23 cellular contexts compared by ENCODE assay signal in genomic region chr10:59000162-59000825, GRCh38.
DNase-seq lines count a peak whose midpoint lies in the region; ATAC-seq and TF ChIP-seq lines count a peak whose summit lies in the region.
"Had no signal": no experiment of that assay in that cellular context is flagged by ENCODE, and none has a peak within 500 bp of the region (broad histone marks: within the 10 kb centered on the region; RNA-seq: fewer than 3 reads in every experiment).

No MANE protein-coding gene starts in this region.

- no peak overlapping the region for H2BK15ac ChIP-seq in H9 (ENCODE audit: low read depth, low read length)

- H3K4me3 Mint-ChIP-seq in H9, result no peak overlapping the region
- H3K4me3 Mint-ChIP-seq: activated naive CD8-positive, alpha-beta T cell treated with anti-CD3 and anti-CD28 coated beads, Interleukin-2, amount 50 U/mL, for 24 hours; activated T-cell treated with anti-CD3 and anti-CD28 coated beads, Interleukin-2, amount 50 U/mL, for 24 hours; naive B cell had no signal

- H3K4me3 ChIP-seq in gastroesophageal sphincter, result no peak overlapping the region
- peak overlapping the region in 2 of 3 donors; percentile 45 to 49 for H3K4me3 ChIP-seq in right lobe of liver
- H3K4me3 ChIP-seq in trophoblast cell (ENCODE audit: low read depth, low read length), result no peak overlapping the region
- H3K4me3 ChIP-seq: SJSA1, stomach had no signal

- intact Hi-C loops in right lobe of liver (cut with DNase I), result no loop called here

- no peak overlapping the region for H2AK5ac ChIP-seq in H9 (ENCODE audit: insufficient read length, low read length)
- no peak overlapping the region for H2AK5ac ChIP-seq in trophoblast cell (ENCODE audit: low read length)

- H3K23me2 ChIP-seq in H9 (ENCODE audit: insufficient read length, low read depth, low read length, poor library complexity, severe bottlenecking), result no peaks in the 10 kb centered on the region

- H3K79me1 ChIP-seq in H9 (ENCODE audit: insufficient read depth, low read depth, low read length, poor library complexity, severe bottlenecking) (no peaks in the 10 kb centered on the region), trophoblast cell (ENCODE audit: low read length) (no peaks in the 10 kb centered on the region)

- H3K27ac ChIP-seq in H9 (ENCODE audit: insufficient read length, low read depth, low read length) (no peak overlapping the region), gastroesophageal sphincter (peak overlapping the region in 3 of 4 donors; percentile 64 to 80 (median 75)), right lobe of liver (peak overlapping the region; percentile 45 to 95 (median 95)), temporal lobe (ENCODE audit: low read depth, low read length) (peak overlapping the region; percentile 99), trophoblast cell (ENCODE audit: low read depth, low read length) (no peak overlapping the region)
- H3K27ac ChIP-seq: SJSA1 had no signal

- no peak overlapping the region for H2AFZ ChIP-seq in H9 (ENCODE audit: low read length)
- H2AFZ ChIP-seq in trophoblast cell (ENCODE audit: insufficient read depth, low read length, poor library complexity), result no peak overlapping the region

- TF ChIP-seq CTCF in H9 (conservative IDR thresholded peaks at IDR 0.05) (no peak), gastroesophageal sphincter (IDR thresholded peaks at IDR 0.05) (no peak), right lobe of liver (IDR thresholded peaks at IDR 0.05) (no peak), GM13976 (IDR thresholded peaks at IDR 0.05; ENCODE audit: borderline replicate concordance, control extremely low read depth, extremely low read depth, insufficient read depth, missing control alignments) (no peak)

- peak overlapping the region; percentile 14 for H4K5ac ChIP-seq in H9 (ENCODE audit: insufficient read length, low read depth, low read length)

- H3K4me2 ChIP-seq in H9 (ENCODE audit: insufficient read depth, insufficient read length, low read length), result no peak overlapping the region
- no peak overlapping the region for H3K4me2 ChIP-seq in trophoblast cell (ENCODE audit: low read length)

- no peak for TF ChIP-seq EP300 in gastroesophageal sphincter (IDR thresholded peaks at IDR 0.05)

- H3K14ac ChIP-seq in H9 (ENCODE audit: insufficient read depth, low read length) (no peak overlapping the region; the same call in 1 of the 2 replicates), trophoblast cell (ENCODE audit: low read length) (no peak overlapping the region)

- H2BK5ac ChIP-seq in H9 (ENCODE audit: insufficient read length, low read length) (no peak overlapping the region), trophoblast cell (ENCODE audit: low read depth, low read length, poor library complexity) (no peak overlapping the region)

- no CpG with 5 or more reads among the region's 1 CpG for WGBS in H9 (ENCODE audit: extremely low coverage, insufficient read length, low lambda C conversion rate)
- no CpG with 5 or more reads among the region's 1 CpG for WGBS in gastroesophageal sphincter (ENCODE audit: low coverage in 1 of 2), 2 donors
- WGBS in right lobe of liver (ENCODE audit: insufficient coverage, low coverage, low lambda C conversion rate, missing lambda C conversion rate), result no CpG with 5 or more reads among the region's 1 CpG
- no CpG with 5 or more reads among the region's 1 CpG for WGBS in trophoblast cell (ENCODE audit: extremely low coverage, insufficient coverage, insufficient read length)

- no peak overlapping the region for H3K56ac ChIP-seq in H9 (ENCODE audit: insufficient read length, low read depth, low read length)

- H3K79me2 ChIP-seq in H9 (ENCODE audit: insufficient read depth, low read length), result no peaks in the 10 kb centered on the region
- no peaks in the 10 kb centered on the region for H3K79me2 ChIP-seq in trophoblast cell (ENCODE audit: control insufficient read depth, insufficient read depth, low read length, poor library complexity)

- H3T11ph ChIP-seq in H9 (ENCODE audit: low read length), result no peak overlapping the region

- no peak overlapping the region for H4K12ac ChIP-seq in trophoblast cell (ENCODE audit: low read depth, low read length)

- no peak overlapping the region for H3K9ac ChIP-seq in H9 (ENCODE audit: extremely low read depth, insufficient read length, low read length)
- no peak overlapping the region for H3K9ac ChIP-seq in trophoblast cell (ENCODE audit: low read length)

- H3K23ac ChIP-seq in H9 (ENCODE audit: insufficient read length, low read depth, low read length) (no peak overlapping the region), trophoblast cell (ENCODE audit: low read length) (no peak overlapping the region)

- H3K18ac ChIP-seq in H9 (ENCODE audit: insufficient read length, low read depth, low read length) (no peak overlapping the region), trophoblast cell (ENCODE audit: low read length) (no peak overlapping the region)

- H2BK12ac ChIP-seq in H9 (ENCODE audit: insufficient read length, low read depth, low read length), result no peak overlapping the region
- no peak overlapping the region for H2BK12ac ChIP-seq in trophoblast cell (ENCODE audit: low read length)

- no peaks in the 10 kb centered on the region for H4K20me1 ChIP-seq in H9 (ENCODE audit: control insufficient read depth, insufficient read depth, insufficient read length)

- H3K4me1 ChIP-seq in H9 (ENCODE audit: insufficient read depth, low read length) (no peaks in the 10 kb centered on the region), gastroesophageal sphincter (peaks cover 0 to 22% (median 0%) of the 10 kb centered on the region in 3 donors), right lobe of liver (peaks cover 0 to 69% (median 17%) of the 10 kb centered on the region in 4 donors), trophoblast cell (ENCODE audit: control insufficient read depth in 1 of 2, insufficient read depth in 2 of 2, low read length in 2 of 2) (no peaks in the 10 kb centered on the region)
- H3K4me1 ChIP-seq: SJSA1, stomach had no signal

- H4K8ac ChIP-seq in H9 (replicated peaks; ENCODE audit: insufficient read length, low read depth, low read length) (no peak overlapping the region), trophoblast cell (ENCODE audit: low read depth, low read length) (no peak overlapping the region)

- H4K91ac ChIP-seq in H9 (ENCODE audit: insufficient read length, low read depth, low read length) (no peak overlapping the region), trophoblast cell (ENCODE audit: low read depth, low read length) (no peak overlapping the region)

- no peaks in the 10 kb centered on the region for H3K9me3 ChIP-seq in H9 (ENCODE audit: control insufficient read depth, low read depth, low read length)
- no peaks in the 10 kb centered on the region for H3K9me3 ChIP-seq in gastroesophageal sphincter
- H3K9me3 ChIP-seq in right lobe of liver, result no peaks in the 10 kb centered on the region
- H3K9me3 ChIP-seq in trophoblast cell (ENCODE audit: insufficient read depth, low read depth, low read length), result no peaks in the 10 kb centered on the region
- H3K9me3 ChIP-seq: SJSA1, stomach had no signal

- TF ChIP-seq POLR2A in gastroesophageal sphincter (IDR thresholded peaks at IDR 0.05) (no peak), right lobe of liver (IDR thresholded peaks at IDR 0.05) (peak; percentile 26)

- no peak overlapping the region for H2BK20ac ChIP-seq in H9 (ENCODE audit: low read depth, low read length, poor library complexity, severe bottlenecking)

- ATAC-seq in gastroesophageal sphincter, result no peak
- ATAC-seq in right lobe of liver, result peak; percentile 77 to 88 (median 84)
- no peak for ATAC-seq in HG03039 (IDR thresholded peaks at IDR 0.05; ENCODE audit: unreplicated experiment)
- ATAC-seq: activated naive CD8-positive, alpha-beta T cell treated with anti-CD3 and anti-CD28 coated beads, Interleukin-2, amount 50 U/mL, for 24 hours; Panc1 had no signal

- H3K27ac Mint-ChIP-seq in H9, result no peak overlapping the region
- H3K27ac Mint-ChIP-seq: activated naive CD8-positive, alpha-beta T cell treated with anti-CD3 and anti-CD28 coated beads, Interleukin-2, amount 50 U/mL, for 24 hours; activated T-cell treated with anti-CD3 and anti-CD28 coated beads, Interleukin-2, amount 50 U/mL, for 24 hours; naive B cell had no signal

- H3K4me1 Mint-ChIP-seq in H9, result peaks cover 0 to 3% of the 10 kb centered on the region in 2 experiments; a peak in 1 of 4 replicates
- H3K4me1 Mint-ChIP-seq: activated naive CD8-positive, alpha-beta T cell treated with anti-CD3 and anti-CD28 coated beads, Interleukin-2, amount 50 U/mL, for 24 hours; naive B cell had no signal

- no peak overlapping the region for H2BK120ac ChIP-seq in H9 (ENCODE audit: low read depth, low read length, poor library complexity, severe bottlenecking)
- H2BK120ac ChIP-seq in trophoblast cell (ENCODE audit: insufficient read depth, low read length, poor library complexity), result no peak overlapping the region

- in situ Hi-C loops in GM13976 (cut with MboI; ENCODE audit: low sequenced_read_pairs, unreplicated experiment), result no loop called here

- H3K27me3 ChIP-seq in H9 (ENCODE audit: insufficient read depth, low read length), result no peaks in the 10 kb centered on the region
- no peaks in the 10 kb centered on the region for H3K27me3 ChIP-seq in gastroesophageal sphincter
- H3K27me3 ChIP-seq in right lobe of liver, result no peaks in the 10 kb centered on the region
- H3K27me3 ChIP-seq in trophoblast cell (ENCODE audit: insufficient read depth, low read length), result no peaks in the 10 kb centered on the region
- H3K27me3 ChIP-seq: SJSA1, stomach had no signal

- H3K36me3 Mint-ChIP-seq in H9 (ENCODE audit: insufficient read depth in 1 of 3, low read depth in 3 of 3), result no peaks in the 10 kb centered on the region
- H3K36me3 Mint-ChIP-seq: naive B cell had no signal

- H3K36me3 ChIP-seq in gastroesophageal sphincter, result no peaks in the 10 kb centered on the region
- H3K36me3 ChIP-seq in right lobe of liver, result no peaks in the 10 kb centered on the region
- H3K36me3 ChIP-seq in trophoblast cell (ENCODE audit: control insufficient read depth in 1 of 2, insufficient read depth in 2 of 2, low read length in 2 of 2), result no peaks in the 10 kb centered on the region
- H3K36me3 ChIP-seq: SJSA1, stomach had no signal

- DNase-seq in H9 (no peak), right lobe of liver (peak in 2 of 3 donors; percentile 62 to 78), GM13976 (ENCODE audit: low spot score) (no peak), trophoblast cell (no peak)
- no peak for DNase-seq in activated CD4-positive, alpha-beta T cell treated with anti-CD3 and anti-CD28 coated beads, Interleukin-2, amount 50 U/mL, for 48 hours
- DNase-seq: activated CD4-positive, alpha-beta T cell treated with anti-CD3 and anti-CD28 coated beads for 1 hour; activated CD8-positive, alpha-beta memory T cell treated with anti-CD3 and anti-CD28 coated beads for 24 hours; activated gamma-delta T cell treated with Interleukin-2 at 50 U/mL for 16 hours; activated naive CD8-positive, alpha-beta T cell treated with anti-CD3 and anti-CD28 coated beads, Interleukin-2, amount 50 U/mL, for 24 hours; activated T-cell treated with anti-CD3 and anti-CD28 coated beads, Interleukin-2, amount 50 U/mL, for 24 hours; dermis blood vessel endothelial cell; DMS79 treated with DMSO at 0.1 percent for 48 hours; mesenchymal stem cell; naive B cell; NCI-H526; occipital lobe; stomach; T-helper 1 cell had no signal

- no peaks in the 10 kb centered on the region for H3K9me3 Mint-ChIP-seq in H9
- H3K9me3 Mint-ChIP-seq: activated T-cell treated with anti-CD3 and anti-CD28 coated beads, Interleukin-2, amount 50 U/mL, for 24 hours had no signal

- H3K27me3 Mint-ChIP-seq in H9 (ENCODE audit: low read depth), result peaks cover 2% of the 10 kb centered on the region; the same call in 1 of the 2 replicates
- H3K27me3 Mint-ChIP-seq: activated T-cell treated with anti-CD3 and anti-CD28 coated beads, Interleukin-2, amount 50 U/mL, for 24 hours had no signal

- H3K4ac ChIP-seq in H9 (ENCODE audit: low read depth, low read length) (no peak overlapping the region), trophoblast cell (ENCODE audit: low read depth, low read length) (no peak overlapping the region)

Comparison
In these comparisons a context has a peak if more than half of its experiments do, and no peak if none do; other contexts are left out.
1. DNase-seq: peak in right lobe of liver (2 of 3); none in H9 (single experiment), activated CD4-positive, alpha-beta T cell treated with anti-CD3 and anti-CD28 coated beads, Interleukin-2, amount 50 U/mL, for 48 hours (0 of 2), GM13976 (single experiment) and trophoblast cell (0 of 2).
2. H3K27ac ChIP-seq: peak in gastroesophageal sphincter (3 of 4), right lobe of liver (3 of 3) and temporal lobe (single experiment); none in H9 (single experiment) and trophoblast cell (single experiment).
3. ATAC-seq: peak in right lobe of liver (4 of 4); none in gastroesophageal sphincter (single experiment) and HG03039 (single experiment).
4. H3K4me3 ChIP-seq: peak in right lobe of liver (2 of 3); none in gastroesophageal sphincter (0 of 2) and trophoblast cell (single experiment).